Comparison of ENCODE assay signal across 23 cellular contexts in the genomic region with DNA sequence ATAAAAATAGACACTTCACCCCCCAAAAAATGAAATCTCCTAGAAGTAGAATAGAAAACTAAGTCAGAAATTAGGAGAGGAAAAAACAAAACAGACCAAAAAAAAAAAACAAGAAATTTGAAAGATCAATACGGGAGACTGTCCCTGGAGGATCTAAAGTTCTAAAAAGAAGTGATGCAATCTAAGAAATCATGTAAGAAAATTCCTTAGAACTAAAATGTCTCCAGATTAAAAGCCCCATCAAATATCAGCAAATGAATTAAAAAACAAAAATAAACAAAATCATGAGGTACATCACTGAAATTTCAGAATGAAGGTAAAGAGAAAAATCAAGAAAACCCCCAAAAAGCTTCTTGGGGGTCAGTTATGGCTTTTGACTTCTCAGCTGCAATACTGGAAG.
"Had no signal": no experiment of that assay in that cellular context is flagged by ENCODE, and none has a peak within 500 bp of the region (broad histone marks: within the 10 kb centered on the region; RNA-seq: fewer than 3 reads in every experiment).

No MANE protein-coding gene starts in this region.

- DNase-seq: activated gamma-delta T cell; central memory CD4-positive, alpha-beta T cell; colonic mucosa; endodermal cell; foreskin fibroblast; left colon; mesenchymal stem cell; ovary; right cardiac atrium; stimulated activated CD4-positive, alpha-beta T cell treated with anti-CD3 and anti-CD28 coated beads, Interleukin-4, amount 100 ng/mL, for 4 hours; substantia nigra; T-cell; thyroid gland; upper lobe of right lung had no signal

- H3K4me3 Mint-ChIP-seq: activated naive CD4-positive, alpha-beta T cell treated with anti-CD3 and anti-CD28 coated beads, Interleukin-2, amount 50 U/mL, for 24 hours; activated T-helper 1 cell treated with anti-CD3 and anti-CD28 coated beads, Interleukin-12 subunit alpha, Interleukin-12 subunit beta, Interleukin-2, Interleukin-4 antibody, amounts not matched to agents 30 ng/mL and 10 ng/mL and 1 ng/mL, durations not matched to agents 14 hours and 24 hours and 36 hours; endodermal cell; stimulated activated naive CD8-positive, alpha-beta T cell treated with anti-CD3 and anti-CD28 coated beads, Interleukin-15, Interleukin-2, amounts not matched to agents 100 ng/mL and 50 ng/mL, for 24 hours; T-cell; T-helper 2 cell treated with Interferon-gamma antibody and Interleukin-4, amounts not matched to agents 5 μg/mL and 100 μg/mL, for 36 hours had no signal

- ATAC-seq: activated CD4-positive, CD25-positive, alpha-beta regulatory T cell treated with anti-CD3 and anti-CD28 coated beads, Interleukin-2, amount 50 U/mL, for 24 hours; left colon; right cardiac atrium; T-cell; upper lobe of right lung had no signal

- H3K9me3 Mint-ChIP-seq: activated naive CD4-positive, alpha-beta T cell treated with anti-CD3 and anti-CD28 coated beads, Interleukin-2, amount 50 U/mL, for 24 hours; activated T-helper 1 cell treated with anti-CD3 and anti-CD28 coated beads, Interleukin-12 subunit alpha, Interleukin-12 subunit beta, Interleukin-2, Interleukin-4 antibody, amounts not matched to agents 30 ng/mL and 10 ng/mL and 1 ng/mL, durations not matched to agents 14 hours and 24 hours and 36 hours; endodermal cell; stimulated activated naive CD8-positive, alpha-beta T cell treated with anti-CD3 and anti-CD28 coated beads, Interleukin-15, Interleukin-2, amounts not matched to agents 100 ng/mL and 50 ng/mL, for 24 hours; T-cell; T-helper 2 cell treated with Interferon-gamma antibody and Interleukin-4, amounts not matched to agents 5 μg/mL and 100 μg/mL, for 36 hours had no signal

- H3K27ac ChIP-seq: colonic mucosa, epithelial cell of prostate, ovary, thyroid gland, upper lobe of right lung, VCaP had no signal

- H3K4me3 ChIP-seq: colonic mucosa, ovary, thyroid gland, upper lobe of right lung had no signal

- H3K27ac Mint-ChIP-seq: activated naive CD4-positive, alpha-beta T cell treated with anti-CD3 and anti-CD28 coated beads, Interleukin-2, amount 50 U/mL, for 24 hours; activated T-helper 1 cell treated with anti-CD3 and anti-CD28 coated beads, Interleukin-12 subunit alpha, Interleukin-12 subunit beta, Interleukin-2, Interleukin-4 antibody, amounts not matched to agents 30 ng/mL and 10 ng/mL and 1 ng/mL, durations not matched to agents 14 hours and 24 hours and 36 hours; stimulated activated naive CD8-positive, alpha-beta T cell treated with anti-CD3 and anti-CD28 coated beads, Interleukin-15, Interleukin-2, amounts not matched to agents 100 ng/mL and 50 ng/mL, for 24 hours; T-cell; T-helper 2 cell treated with Interferon-gamma antibody and Interleukin-4, amounts not matched to agents 5 μg/mL and 100 μg/mL, for 36 hours had no signal

- FAIRE-seq: astrocyte, keratinocyte had no signal

- H3K9me3 ChIP-seq: colonic mucosa, ovary, thyroid gland, upper lobe of right lung had no signal

- H3K4me1 ChIP-seq: colonic mucosa had no signal

- H3K36me3 ChIP-seq: colonic mucosa, ovary, thyroid gland, upper lobe of right lung had no signal

- H3K27me3 Mint-ChIP-seq: activated naive CD4-positive, alpha-beta T cell treated with anti-CD3 and anti-CD28 coated beads, Interleukin-2, amount 50 U/mL, for 24 hours; stimulated activated naive CD8-positive, alpha-beta T cell treated with anti-CD3 and anti-CD28 coated beads, Interleukin-15, Interleukin-2, amounts not matched to agents 100 ng/mL and 50 ng/mL, for 24 hours; T-cell had no signal

- H3K27me3 ChIP-seq: colonic mucosa, ovary, thyroid gland, upper lobe of right lung had no signal
